Comparison of ENCODE assay signal across 12 cellular contexts in genomic region chr20:53752971-53753879, GRCh38.
DNase-seq lines count a peak whose midpoint lies in the region; ATAC-seq and TF ChIP-seq lines count a peak whose summit lies in the region.
"Had no signal": no experiment of that assay in that cellular context is flagged by ENCODE, and none has a peak within 500 bp of the region (broad histone marks: within the 10 kb centered on the region; RNA-seq: fewer than 3 reads in every experiment).

No MANE protein-coding gene starts in this region.

- H3K4me2 ChIP-seq in HCT116 (ENCODE audit: low read length): peak overlapping the region; percentile 93

- intact Hi-C loops in HCT116 (cut with micrococcal nuclease) (no loop called here), left colon (cut with DNase I, micrococcal nuclease) (no loop called here), Right ventricle myocardium superior (cut with DNase I) (no loop called here), lower lobe of right lung (cut with DNase I) (no loop called here)

- H3K9me3 Mint-ChIP-seq in activated CD8-positive, alpha-beta T cell treated with anti-CD3 and anti-CD28 coated beads, Interleukin-2, amount 10 ng/mL, durations not matched to agents 7 days and 5 days (ENCODE audit: insufficient read depth): no peaks in the 10 kb centered on the region

- no peaks in the 10 kb centered on the region for H3K36me3 Mint-ChIP-seq in activated CD8-positive, alpha-beta T cell treated with anti-CD3 and anti-CD28 coated beads, Interleukin-2, amount 10 ng/mL, durations not matched to agents 7 days and 5 days (ENCODE audit: low read depth)

- H3K4me1 ChIP-seq in HCT116 (ENCODE audit: control insufficient read depth in 1 of 2, insufficient read depth in 2 of 2, low read length in 2 of 2) (peaks cover 37 to 61% of the 10 kb centered on the region in 2 experiments), lower lobe of right lung (peaks cover 29% of the 10 kb centered on the region)

- no peaks in the 10 kb centered on the region for H3K79me2 ChIP-seq in HCT116 (ENCODE audit: insufficient read depth, low read length)

- H3K27me3 ChIP-seq in HCT116 (ENCODE audit: insufficient read depth, low read length) (no peaks in the 10 kb centered on the region), lower lobe of right lung (ENCODE audit: low read depth) (no peaks in the 10 kb centered on the region)

- H4K20me1 ChIP-seq in HCT116 (ENCODE audit: insufficient read depth): no peaks in the 10 kb centered on the region

- H3K27ac ChIP-seq in 22Rv1 (peak overlapping the region; percentile 81), HCT116 (ENCODE audit: low read depth, low read length) (peak overlapping the region; percentile 81), lower lobe of right lung (no peak overlapping the region)
- H3K27ac ChIP-seq: GM23248 had no signal

- peak overlapping the region; percentile 94 for H3K27ac Mint-ChIP-seq in activated CD8-positive, alpha-beta T cell treated with anti-CD3 and anti-CD28 coated beads, Interleukin-2, amount 10 ng/mL, durations not matched to agents 7 days and 5 days

- TF ChIP-seq CTCF in 22Rv1 (IDR thresholded peaks at IDR 0.05) (no peak), HCT116 (IDR thresholded peaks at IDR 0.05 in 2 of 3, conservative IDR thresholded peaks at IDR 0.05 in 1 of 3; ENCODE audit: borderline replicate concordance in 1 of 3, insufficient read depth in 1 of 3, low read depth in 2 of 3, low read length in 2 of 3) (no peak), lower lobe of right lung (IDR thresholded peaks at IDR 0.05) (no peak)

- H3K36me3 ChIP-seq in HCT116 (ENCODE audit: control insufficient read depth in 1 of 2, insufficient read depth in 2 of 2, low read length in 2 of 2) (no peaks in the 10 kb centered on the region), lower lobe of right lung (no peaks in the 10 kb centered on the region)

- POLR2A ChIA-PET in HCT116 (lab: Charles Lee): interaction anchor here (0.6 to 3.8 kb wide), 14 partner anchors 20 to 186 kb away, joined by 3 to 28 read pairs (median 4); no protein-coding TSS in a partner anchor
- POLR2A ChIA-PET in activated CD8-positive, alpha-beta T cell treated with anti-CD3 and anti-CD28 coated beads, Interleukin-2, amount 10 ng/mL, durations not matched to agents 7 days and 5 days (lab: Charles Lee): interaction anchor here (0.6 to 2.2 kb wide), 13 partner anchors 13 to 159 kb away, joined by 3 to 12 read pairs (median 4); no protein-coding TSS in a partner anchor

- ATAC-seq in HCT116 (peak; percentile 60), left colon (peak; percentile 81), Right ventricle myocardium superior (ENCODE audit: poor library complexity) (no peak), GM21515 (IDR thresholded peaks at IDR 0.05; ENCODE audit: unreplicated experiment) (no peak), GM19328 (IDR thresholded peaks at IDR 0.05; ENCODE audit: unreplicated experiment) (no peak), lower lobe of right lung (no peak)
- ATAC-seq in activated CD8-positive, alpha-beta T cell treated with anti-CD3 and anti-CD28 coated beads, Interleukin-2, amount 10 ng/mL, durations not matched to agents 7 days and 5 days: no peak

- no TSS peak for BruUV-seq in HCT116 (replicated peaks; lab: Mats Ljungman, UMichigan)

- H3K9me2 ChIP-seq in HCT116 (ENCODE audit: insufficient read depth): no peaks in the 10 kb centered on the region

- no peaks in the 10 kb centered on the region for H3K9me3 ChIP-seq in HCT116 (ENCODE audit: control insufficient read depth in 1 of 2, insufficient read depth in 1 of 2, low read depth in 1 of 2, low read length in 2 of 2)
- H3K9me3 ChIP-seq in lower lobe of right lung: no peaks in the 10 kb centered on the region

- H3K27me3 Mint-ChIP-seq in activated CD8-positive, alpha-beta T cell treated with anti-CD3 and anti-CD28 coated beads, Interleukin-2, amount 10 ng/mL, durations not matched to agents 7 days and 5 days (ENCODE audit: low read depth): no peaks in the 10 kb centered on the region

- no peak for TF ChIP-seq POLR2A in HCT116 (IDR thresholded peaks at IDR 0.05; ENCODE audit: borderline replicate concordance, extremely low read depth, insufficient read depth, insufficient read length)

- no peak for DNase-seq in HCT116 (ENCODE audit: low read depth, low spot score)
- DNase-seq in activated CD8-positive, alpha-beta T cell treated with anti-CD3 and anti-CD28 coated beads, Interleukin-2, amount 10 ng/mL, durations not matched to agents 7 days and 5 days: no peak
- no peak for DNase-seq in left colon
- no peak for DNase-seq in Right ventricle myocardium superior
- DNase-seq in lower lobe of right lung: no peak
- DNase-seq: activated CD8-positive, alpha-beta memory T cell treated with anti-CD3 and anti-CD28 coated beads, Interleukin-2, amount 50 U/mL, for 48 hours; GM23248; NCI-H1417 treated with DMSO at 0.1 percent for 48 hours; stimulated activated CD4-positive, alpha-beta T cell treated with anti-CD3 and anti-CD28 coated beads, Interleukin-2, amount 100 ng/mL, for 48 hours had no signal

- H3K9ac ChIP-seq in HCT116 (ENCODE audit: low read length): peak overlapping the region; percentile 70
- H3K9ac ChIP-seq: GM23248 had no signal

- H3K4me3 ChIP-seq in HCT116 (replicated peaks in 1 of 2; ENCODE audit: low read depth in 1 of 2, low read length in 2 of 2) (peak overlapping the region; percentile 29 to 55), lower lobe of right lung (no peak overlapping the region)
- H3K4me3 ChIP-seq: GM23248 had no signal

- no peak for TF ChIP-seq RAD21 in HCT116 (IDR thresholded peaks at IDR 0.05; ENCODE audit: low read depth)

- H3K4me3 Mint-ChIP-seq in activated CD8-positive, alpha-beta T cell treated with anti-CD3 and anti-CD28 coated beads, Interleukin-2, amount 10 ng/mL, durations not matched to agents 7 days and 5 days: no peak overlapping the region

- RAD21 ChIA-PET in HCT116 (lab: Charles Lee; ENCODE audit: low non-redundant PET in 1 of 2, low total read pairs in 2 of 2, uncharacterized antibody in 2 of 2, unreplicated experiment in 2 of 2): no interaction called here

- peak overlapping the region; percentile 96 for H2AFZ ChIP-seq in HCT116 (ENCODE audit: low read depth, low read length, poor library complexity, severe bottlenecking)

- H3K4me1 Mint-ChIP-seq in activated CD8-positive, alpha-beta T cell treated with anti-CD3 and anti-CD28 coated beads, Interleukin-2, amount 10 ng/mL, durations not matched to agents 7 days and 5 days (ENCODE audit: low read depth): peaks cover 83% of the 10 kb centered on the region

- CTCF ChIA-PET in HCT116 (lab: Charles Lee): interaction anchor here (1.4 kb wide), 1 partner anchor 187 kb away, joined by 3 read pairs; no protein-coding TSS in a partner anchor
- CTCF ChIA-PET in activated CD8-positive, alpha-beta T cell treated with anti-CD3 and anti-CD28 coated beads, Interleukin-2, amount 10 ng/mL, durations not matched to agents 7 days and 5 days (lab: Charles Lee): interaction anchor here (0.7 to 7.4 kb wide), 17 partner anchors 12 to 187 kb away, joined by 3 to 60 read pairs (median 4); no protein-coding TSS in a partner anchor

TF ChIP-seq in HCT116, 20 proteins besides CTCF, POLR2A, EP300 and RAD21:
- TF ChIP-seq SP1 (IDR thresholded peaks at IDR 0.05; ENCODE audit: low read depth) (peak; percentile 46; the same call in 1 of the 2 replicates), YY1 (IDR thresholded peaks at IDR 0.05; ENCODE audit: extremely low read depth, insufficient replicate concordance, low read depth, low read length) (no peak), JUND (IDR thresholded peaks at IDR 0.05) (0 out of 2 replicates have a peak, but pooled peaks have one; percentile 26), CBX3 (IDR thresholded peaks at IDR 0.05; ENCODE audit: low read depth) (peak; percentile 31; the same call in 1 of the 2 replicates), SRF (IDR thresholded peaks at IDR 0.05; ENCODE audit: low read depth) (no peak), ATF3 (IDR thresholded peaks at IDR 0.05) (no peak), POLR2AphosphoS5 (IDR thresholded peaks at IDR 0.05; ENCODE audit: low read depth, low read length) (peak; percentile 88), FOSL1 (IDR thresholded peaks at IDR 0.05; ENCODE audit: low read depth) (peak; percentile 16; the same call in 1 of the 2 replicates), SIN3A (IDR thresholded peaks at IDR 0.05; ENCODE audit: low read depth) (peak; percentile 83; the same call in 1 of the 2 replicates), EZH2 (IDR thresholded peaks at IDR 0.05) (no peak), TCF7L2 (IDR thresholded peaks at IDR 0.05; ENCODE audit: borderline replicate concordance, extremely low read depth, insufficient read depth, insufficient read length) (no peak), CEBPB (IDR thresholded peaks at IDR 0.05; ENCODE audit: low read depth) (no peak), MAX (IDR thresholded peaks at IDR 0.05) (0 out of 2 replicates have a peak, but pooled peaks have one; percentile 1)

Comparison
In these comparisons a context has a peak if more than half of its experiments do, and no peak if none do; other contexts are left out.
1. ATAC-seq: peak in HCT116 (single experiment) and left colon (single experiment); none in activated CD8-positive, alpha-beta T cell treated with anti-CD3 and anti-CD28 coated beads, Interleukin-2, amount 10 ng/mL, durations not matched to agents 7 days and 5 days (single experiment), Right ventricle myocardium superior (single experiment), GM21515 (single experiment), GM19328 (single experiment) and lower lobe of right lung (0 of 2).